ENCODE assay signal across 28 cellular contexts in the genomic region with DNA sequence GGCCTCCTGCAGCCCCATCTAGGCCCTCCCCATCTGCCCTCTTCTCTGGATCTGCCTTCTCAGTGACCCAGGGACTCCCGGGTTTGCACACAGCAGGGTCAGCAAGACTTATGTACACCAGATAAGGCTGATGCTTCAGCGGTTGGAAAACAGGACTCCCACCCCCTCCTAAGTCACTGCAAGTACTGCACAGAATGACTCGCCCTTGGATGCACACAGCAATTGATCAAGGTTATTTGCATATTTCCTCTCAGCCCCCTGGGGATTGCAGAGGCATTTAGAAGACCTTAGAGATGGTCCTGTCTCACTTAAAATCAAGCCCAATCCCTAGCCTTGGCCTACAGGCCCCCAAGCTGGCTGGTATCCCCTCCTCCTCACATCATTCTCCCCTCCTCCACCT. TPM values are rescaled to one million over a fixed set of nuclear protein-coding genes. Genes with fewer than 3 reads are reported as not detected.
"Had no signal": no experiment of that assay in that cellular context is flagged by ENCODE, and none has a peak within 500 bp of the region (broad histone marks: within the 10 kb centered on the region; RNA-seq: fewer than 3 reads in every experiment).

No MANE protein-coding gene starts in this region.

- ATAC-seq: activated T-helper 17 cell treated with anti-CD3 and anti-CD28 coated beads, Interleukin-2, amount 50 U/mL, for 72 hours; gastroesophageal sphincter; left lobe of liver; lower lobe of right lung; sciatic nerve; stimulated activated effector memory CD8-positive, alpha-beta T cell treated with anti-CD3 and anti-CD28 coated beads, Interleukin-12 subunit alpha, Interleukin-12 subunit beta, amount 100 ng/mL, for 72 hours had no signal

- H3K36me3 ChIP-seq: breast epithelium, gastroesophageal sphincter, lower lobe of right lung, ovary, prostate gland, suprapubic skin, tibial nerve had no signal

- H3K9me3 ChIP-seq: breast epithelium, gastroesophageal sphincter, lower lobe of right lung, ovary, prostate gland, suprapubic skin, tibial nerve had no signal

- DNase-seq: activated CD4-positive, alpha-beta memory T cell treated with anti-CD3 and anti-CD28 coated beads, Interleukin-2, amount 10 ng/mL, durations not matched to agents 7 days and 5 days; activated CD4-positive, alpha-beta T cell treated with anti-CD3 and anti-CD28 coated beads for 1 hour; activated CD4-positive, alpha-beta T cell treated with anti-CD3 and anti-CD28 coated beads, Interleukin-2, amount 10 ng/mL, durations not matched to agents 7 days and 5 days; activated CD8-positive, alpha-beta memory T cell treated with anti-CD3 and anti-CD28 coated beads, Interleukin-2, amount 50 U/mL, for 48 hours; activated gamma-delta T cell treated with Interleukin-2 at 50 U/mL for 16 hours; activated naive CD4-positive, alpha-beta T cell treated with anti-CD3 and anti-CD28 coated beads, Interleukin-2, amount 50 U/mL, for 16 hours; activated T-cell treated with anti-CD3 and anti-CD28 coated beads, Interleukin-2, amount 50 U/mL, for 24 hours; central memory CD4-positive, alpha-beta T cell; lower lobe of right lung; ovary; retina; stimulated activated CD4-positive, alpha-beta T cell treated with anti-CD3 and anti-CD28 coated beads, Interleukin-12 subunit alpha, Interleukin-12 subunit beta, amount 100 ng/mL, for 4 hours; stimulated activated CD4-positive, alpha-beta T cell treated with anti-CD3 and anti-CD28 coated beads, Interleukin-4, amount 100 ng/mL, for 24 hours; T-helper 2 cell had no signal

- H3K4me1 ChIP-seq: breast epithelium, gastroesophageal sphincter, lower lobe of right lung, prostate gland, suprapubic skin, tibial nerve had no signal

- H2AFZ ChIP-seq: hepatocyte had no signal

- H3K27ac Mint-ChIP-seq: activated CD4-positive, alpha-beta memory T cell treated with anti-CD3 and anti-CD28 coated beads, Interleukin-2, amount 10 ng/mL, durations not matched to agents 7 days and 5 days; activated CD4-positive, alpha-beta T cell treated with anti-CD3 and anti-CD28 coated beads, Interleukin-2, amount 10 ng/mL, durations not matched to agents 7 days and 5 days; activated T-cell treated with anti-CD3 and anti-CD28 coated beads, Interleukin-2, amount 50 U/mL, for 24 hours; activated T-helper 17 cell treated with anti-CD3 and anti-CD28 coated beads, Interleukin-2, amount 50 U/mL, for 72 hours; stimulated activated effector memory CD8-positive, alpha-beta T cell treated with anti-CD3 and anti-CD28 coated beads, Interleukin-12 subunit alpha, Interleukin-12 subunit beta, amount 100 ng/mL, for 72 hours had no signal

- H3K4me3 Mint-ChIP-seq: activated CD4-positive, alpha-beta memory T cell treated with anti-CD3 and anti-CD28 coated beads, Interleukin-2, amount 10 ng/mL, durations not matched to agents 7 days and 5 days; activated CD4-positive, alpha-beta T cell treated with anti-CD3 and anti-CD28 coated beads, Interleukin-2, amount 10 ng/mL, durations not matched to agents 7 days and 5 days; activated T-cell treated with anti-CD3 and anti-CD28 coated beads, Interleukin-2, amount 50 U/mL, for 24 hours; activated T-helper 17 cell treated with anti-CD3 and anti-CD28 coated beads, Interleukin-2, amount 50 U/mL, for 72 hours; nephron; stimulated activated effector memory CD8-positive, alpha-beta T cell treated with anti-CD3 and anti-CD28 coated beads, Interleukin-12 subunit alpha, Interleukin-12 subunit beta, amount 100 ng/mL, for 72 hours had no signal

- H3K27ac ChIP-seq: breast epithelium, gastroesophageal sphincter, hepatocyte, lower lobe of right lung, ovary, prostate gland, skin epidermis, suprapubic skin, tibial nerve had no signal

- H3K4me2 ChIP-seq: hepatocyte had no signal

- H3K4me1 Mint-ChIP-seq: activated CD4-positive, alpha-beta memory T cell treated with anti-CD3 and anti-CD28 coated beads, Interleukin-2, amount 10 ng/mL, durations not matched to agents 7 days and 5 days; activated CD4-positive, alpha-beta T cell treated with anti-CD3 and anti-CD28 coated beads, Interleukin-2, amount 10 ng/mL, durations not matched to agents 7 days and 5 days; activated T-helper 17 cell treated with anti-CD3 and anti-CD28 coated beads, Interleukin-2, amount 50 U/mL, for 72 hours; nephron; stimulated activated effector memory CD8-positive, alpha-beta T cell treated with anti-CD3 and anti-CD28 coated beads, Interleukin-12 subunit alpha, Interleukin-12 subunit beta, amount 100 ng/mL, for 72 hours had no signal

- H3K27me3 ChIP-seq: hepatocyte, ovary had no signal

- H3K9me3 Mint-ChIP-seq: activated CD4-positive, alpha-beta memory T cell treated with anti-CD3 and anti-CD28 coated beads, Interleukin-2, amount 10 ng/mL, durations not matched to agents 7 days and 5 days; activated CD4-positive, alpha-beta T cell treated with anti-CD3 and anti-CD28 coated beads, Interleukin-2, amount 10 ng/mL, durations not matched to agents 7 days and 5 days; activated T-cell treated with anti-CD3 and anti-CD28 coated beads, Interleukin-2, amount 50 U/mL, for 24 hours; activated T-helper 17 cell treated with anti-CD3 and anti-CD28 coated beads, Interleukin-2, amount 50 U/mL, for 72 hours; nephron; stimulated activated effector memory CD8-positive, alpha-beta T cell treated with anti-CD3 and anti-CD28 coated beads, Interleukin-12 subunit alpha, Interleukin-12 subunit beta, amount 100 ng/mL, for 72 hours had no signal

- H3K4me3 ChIP-seq: breast epithelium, gastroesophageal sphincter, hepatocyte, lower lobe of right lung, ovary, prostate gland, skin epidermis, suprapubic skin, tibial nerve had no signal

- H3K36me3 Mint-ChIP-seq: stimulated activated effector memory CD8-positive, alpha-beta T cell treated with anti-CD3 and anti-CD28 coated beads, Interleukin-12 subunit alpha, Interleukin-12 subunit beta, amount 100 ng/mL, for 72 hours had no signal

- H3K79me2 ChIP-seq: hepatocyte had no signal

RNA-seq across cellular contexts. Expression of a gene that starts 8.9 kb away (rescaled TPM):
- total RNA-seq: activated CD4-positive, alpha-beta memory T cell treated with anti-CD3 and anti-CD28 coated beads, Interleukin-2, amount 10 ng/mL, durations not matched to agents 7 days and 5 days; activated CD4-positive, alpha-beta T cell treated with anti-CD3 and anti-CD28 coated beads, Interleukin-2, amount 10 ng/mL, durations not matched to agents 7 days and 5 days; activated T-helper 17 cell treated with anti-CD3 and anti-CD28 coated beads, Interleukin-2, amount 50 U/mL, for 72 hours; endothelial cell of umbilical vein; fibroblast of villous mesenchyme; left lobe of liver had no signal
- polyA plus RNA-seq: endothelial cell of umbilical vein had no signal
